ENCODE assay signal across 1 cellular context in genomic region chr11:64652586-64653387, GRCh38.
TF ChIP-seq lines count a peak whose summit lies in the region.

No MANE protein-coding gene starts in this region.

TF ChIP-seq in HEK293, 187 proteins besides CTCF, POLR2A, EP300 and RAD21 (continued from another document and continues in another):
- TF ChIP-seq ZNF580 (tag by site-specific recombination; IDR thresholded peaks at IDR 0.05) (no peak), ZNF362 (tag by site-specific recombination; IDR thresholded peaks at IDR 0.05) (no peak), ZNF132 (tag by site-specific recombination; IDR thresholded peaks at IDR 0.05; ENCODE audit: borderline replicate concordance) (no peak), ZEB2 (tag by site-specific recombination; IDR thresholded peaks at IDR 0.05) (no peak), ZNF626 (tag by site-specific recombination; IDR thresholded peaks at IDR 0.05) (no peak), ZNF621 (tag by site-specific recombination; IDR thresholded peaks at IDR 0.05) (no peak), ZNF561 (tag by site-specific recombination; IDR thresholded peaks at IDR 0.05; ENCODE audit: borderline replicate concordance) (peak; percentile 77; the same call in 1 of the 2 replicates), ZNF600 (tag by site-specific recombination; IDR thresholded peaks at IDR 0.05) (0 out of 2 replicates have a peak, but pooled peaks have one; percentile 24), ZNF707 (tag by site-specific recombination; IDR thresholded peaks at IDR 0.05) (no peak), ZBTB1 (tag by site-specific recombination; IDR thresholded peaks at IDR 0.05) (no peak), ZNF692 (tag by site-specific recombination; IDR thresholded peaks at IDR 0.05) (no peak), SP2 (tag by site-specific recombination; IDR thresholded peaks at IDR 0.05) (no peak), ZNF223 (tag by site-specific recombination; IDR thresholded peaks at IDR 0.05) (no peak), ZNF184 (tag by site-specific recombination; IDR thresholded peaks at IDR 0.05) (no peak), ZNF2 (tag by site-specific recombination; IDR thresholded peaks at IDR 0.05) (0 out of 2 replicates have a peak, but pooled peaks have one; percentile 55), ZBTB10 (tag by site-specific recombination; IDR thresholded peaks at IDR 0.05) (0 out of 2 replicates have a peak, but pooled peaks have one; percentile 25), ZNF488 (tag by site-specific recombination; IDR thresholded peaks at IDR 0.05) (no peak), ZNF10 (tag by site-specific recombination; IDR thresholded peaks at IDR 0.05) (no peak), ZBTB21 (tag by site-specific recombination; IDR thresholded peaks at IDR 0.05) (no peak), ZNF133 (tag by site-specific recombination; IDR thresholded peaks at IDR 0.05) (no peak), ZNF623 (tag by site-specific recombination; IDR thresholded peaks at IDR 0.05) (no peak), HOXA7 (CRISPR knock-in tag; IDR thresholded peaks at IDR 0.05; ENCODE audit: borderline replicate concordance) (no peak), ZNF449 (tag by site-specific recombination; IDR thresholded peaks at IDR 0.05) (no peak), ZNF513 (tag by site-specific recombination; IDR thresholded peaks at IDR 0.05) (peak; percentile 67), ZNF596 (tag by site-specific recombination; IDR thresholded peaks at IDR 0.05) (no peak), ZBTB6 (tag by site-specific recombination; IDR thresholded peaks at IDR 0.05) (no peak), ZNF18 (tag by site-specific recombination; IDR thresholded peaks at IDR 0.05) (no peak), PRDM6 (tag by site-specific recombination; IDR thresholded peaks at IDR 0.05) (no peak), ZNF266 (tag by site-specific recombination; IDR thresholded peaks at IDR 0.05; ENCODE audit: low read depth) (no peak), ZNF521 (tag by site-specific recombination; IDR thresholded peaks at IDR 0.05) (no peak), PATZ1 (tag by site-specific recombination; IDR thresholded peaks at IDR 0.05) (peak; percentile 57; the same call in 1 of the 2 replicates), ZNF654 (tag by site-specific recombination; IDR thresholded peaks at IDR 0.05; ENCODE audit: low read depth) (peak; percentile 80), ZBTB11 (tag by site-specific recombination; conservative IDR thresholded peaks at IDR 0.05; ENCODE audit: low read depth) (no peak), BCL11A (tag by site-specific recombination; IDR thresholded peaks at IDR 0.05; ENCODE audit: low read depth) (no peak), ZNF548 (tag by site-specific recombination; IDR thresholded peaks at IDR 0.05) (no peak), ZNF140 (tag by site-specific recombination; IDR thresholded peaks at IDR 0.05) (no peak)
